In the genomic region with DNA sequence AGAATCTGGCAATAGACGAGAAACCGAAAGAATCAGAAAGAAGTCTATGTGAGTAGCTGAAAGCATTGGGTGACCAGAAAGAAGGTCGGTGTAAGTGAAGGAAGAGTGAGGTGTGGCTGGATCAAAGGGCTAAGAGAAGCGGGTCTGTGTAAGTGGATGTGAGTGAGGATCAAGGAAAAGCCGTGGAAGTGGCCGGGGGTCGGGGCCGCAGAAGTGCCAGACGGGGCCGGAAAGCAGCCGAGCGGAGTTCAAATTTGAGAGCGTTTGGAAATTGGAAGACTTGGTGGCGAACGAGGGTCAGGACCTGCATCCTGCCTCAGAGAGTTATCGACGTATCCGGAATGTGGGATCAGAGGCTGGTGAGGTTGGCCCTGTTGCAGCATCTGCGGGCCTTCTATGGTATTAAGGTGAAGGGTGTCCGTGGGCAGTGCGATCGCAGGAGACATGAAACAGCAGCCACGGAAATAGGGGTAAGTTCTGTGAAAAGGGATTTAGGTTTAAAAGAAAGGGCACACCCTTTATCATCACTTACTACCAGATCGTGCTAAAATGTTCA, we compare ENCODE assay signal across 8 cellular contexts. TPM values are rescaled to one million over a fixed set of nuclear protein-coding genes. Genes with fewer than 3 reads are reported as not detected.
DNase-seq lines count a peak whose midpoint lies in the region; ATAC-seq, FAIRE-seq and TF ChIP-seq lines count a peak whose summit lies in the region.
"Not testable (repeated sequence)": the region's sequence is repeated elsewhere in the genome, so short reads cannot be mapped to it uniquely, and the experiment has no call there.

No MANE protein-coding gene starts in this region.

- H3K36me3 ChIP-seq in bronchial epithelial cell (ENCODE audit: control insufficient read depth, insufficient read depth, low read length); iPS-15b (ENCODE audit: control insufficient read depth, insufficient read depth, low read length); osteoblast (ENCODE audit: insufficient read depth, low read length); upper lobe of right lung: not testable (repeated sequence)

- not testable (repeated sequence) for TF ChIP-seq CTCF in VCaP (conservative IDR thresholded peaks at IDR 0.05); bronchial epithelial cell (IDR thresholded peaks at IDR 0.05; ENCODE audit: insufficient read depth, low read length, severe bottlenecking); osteoblast (IDR thresholded peaks at IDR 0.05; ENCODE audit: extremely low read depth, low read depth, low read length); upper lobe of right lung (IDR thresholded peaks at IDR 0.05)

- FAIRE-seq in H54 (lab: Jason Lieb, UNC), result peak; percentile 65
- FAIRE-seq in bronchial epithelial cell (lab: Jason Lieb, UNC), result not testable (repeated sequence)

- H3K9me3 ChIP-seq in iPS-15b (ENCODE audit: control insufficient read depth, insufficient read depth, low read length); osteoblast (ENCODE audit: low read depth, low read length); upper lobe of right lung: not testable (repeated sequence)

- H3K4me3 ChIP-seq in bronchial epithelial cell (ENCODE audit: low read depth, low read length) (peak overlapping the region; percentile 61), iPS-15b (ENCODE audit: low read depth, low read length) (peak overlapping the region; percentile 85), osteoblast (ENCODE audit: insufficient read depth, low read length) (peak overlapping the region; percentile 78), upper lobe of right lung (peak overlapping the region; percentile 58)

- not testable (repeated sequence) for TF ChIP-seq POLR2A in H54 (IDR thresholded peaks at IDR 0.05; ENCODE audit: low read depth, low read length)

- peak overlapping the region; percentile 76 for H3K4me2 ChIP-seq in osteoblast (ENCODE audit: insufficient read depth, low read length)

- peaks cover 42% of the 10 kb centered on the region for H3K79me2 ChIP-seq in osteoblast (ENCODE audit: insufficient read depth, low read length)

- ATAC-seq in GM18499 (IDR thresholded peaks at IDR 0.05; ENCODE audit: insufficient read depth, unreplicated experiment) (peak; percentile 10), HG03575 (IDR thresholded peaks at IDR 0.05; ENCODE audit: extremely low read depth, insufficient number of reproducible peaks, low FRiP score, unreplicated experiment) (peak; percentile 3)
- ATAC-seq in upper lobe of right lung, result not testable (repeated sequence)

- intact Hi-C loops in upper lobe of right lung (cut with DNase I), result not testable (repeated sequence)

- peak overlapping the region; percentile 63 for H3K27ac ChIP-seq in VCaP
- H3K27ac ChIP-seq in osteoblast (ENCODE audit: low read depth, low read length), result peak overlapping the region; percentile 60
- H3K27ac ChIP-seq in upper lobe of right lung, result not testable (repeated sequence)

- peak overlapping the region; percentile 70 for H3K9ac ChIP-seq in iPS-15b (ENCODE audit: low read depth, low read length)

- peak overlapping the region; percentile 77 for H2AFZ ChIP-seq in osteoblast (ENCODE audit: low read length)

- not testable (repeated sequence) for H3K4me1 ChIP-seq in iPS-15b (ENCODE audit: control insufficient read depth, insufficient read depth, low read length); osteoblast (ENCODE audit: insufficient read depth, low read length); upper lobe of right lung

- not testable (repeated sequence) for DNase-seq in H54 (ENCODE audit: insufficient read length, low spot score); bronchial epithelial cell (ENCODE audit: low read depth); osteoblast (ENCODE audit: insufficient read length, low spot score, missing footprints); upper lobe of right lung

- H3K27me3 ChIP-seq in bronchial epithelial cell (ENCODE audit: control insufficient read depth, insufficient read depth, low read length); iPS-15b (ENCODE audit: control insufficient read depth, insufficient read depth, low read length); osteoblast (ENCODE audit: insufficient read depth, low read length); upper lobe of right lung: not testable (repeated sequence)

- H4K20me1 ChIP-seq in osteoblast (ENCODE audit: insufficient read depth, low read length), result not testable (repeated sequence)

RNA-seq across cellular contexts. Expression of a gene that starts 0.6 kb away (rescaled TPM):
- total RNA-seq in bronchial epithelial cell, result 1.1 and 1.2 TPM in 2 replicates
- total RNA-seq in osteoblast, result 7.2 and 8.8 TPM in 2 replicates
- 4.0 TPM for total RNA-seq in upper lobe of right lung

RNA-seq across cellular contexts. Expression of a gene that starts 22.7 kb away (rescaled TPM):
- 1.6 and 5.2 TPM in 2 replicates for total RNA-seq in bronchial epithelial cell
- total RNA-seq in osteoblast, result 4.7 and 5.0 TPM in 2 replicates
- total RNA-seq in upper lobe of right lung, result 14.1 TPM

RNA-seq across cellular contexts. Expression of a gene that starts 25.6 kb away (rescaled TPM):
- total RNA-seq in bronchial epithelial cell (3.7 and 11.8 TPM in 2 replicates), osteoblast (6.8 and 9.0 TPM in 2 replicates), upper lobe of right lung (0.96 TPM)
